ENCODE assay signal across 11 cellular contexts in genomic region chr10:17001297-17001744, GRCh38.
A peak's percentile ranks its signal among the peaks of the same experiment; 100 is the strongest.
DNase-seq lines count a peak whose midpoint lies in the region; ATAC-seq and TF ChIP-seq lines count a peak whose summit lies in the region.
"Had no signal": no experiment of that assay in that cellular context is flagged by ENCODE, and none has a peak within 500 bp of the region (broad histone marks: within the 10 kb centered on the region; RNA-seq: fewer than 3 reads in every experiment).

No MANE protein-coding gene starts in this region.

- TF ChIP-seq EP300 in esophagus muscularis mucosa (IDR thresholded peaks at IDR 0.05) = no peak

- H2BK12ac ChIP-seq in trophoblast cell (ENCODE audit: low read length) = peak overlapping the region; percentile 63

- no peak overlapping the region for H3K23ac ChIP-seq in trophoblast cell (ENCODE audit: low read length)

- intact Hi-C loops in esophagus muscularis mucosa (cut with DNase I) = no loop called here

- no peaks in the 10 kb centered on the region for H3K79me1 ChIP-seq in trophoblast cell (ENCODE audit: low read length)

- H3K14ac ChIP-seq in trophoblast cell (ENCODE audit: low read length) = no peak overlapping the region

- H3K4me2 ChIP-seq in trophoblast cell (ENCODE audit: low read length) = no peak overlapping the region

- H3K4me1 ChIP-seq in BE2C = no peaks in the 10 kb centered on the region
- H3K4me1 ChIP-seq in esophagus muscularis mucosa = peaks cover 22 to 61% (median 51%) of the 10 kb centered on the region in 4 donors
- H3K4me1 ChIP-seq in trophoblast cell (ENCODE audit: control insufficient read depth in 1 of 2, insufficient read depth in 2 of 2, low read length in 2 of 2) = peaks cover 0 to 10% of the 10 kb centered on the region in 2 experiments

- ATAC-seq in GM19395 (IDR thresholded peaks at IDR 0.05; ENCODE audit: unreplicated experiment) (no peak), HG02678 (IDR thresholded peaks at IDR 0.05; ENCODE audit: unreplicated experiment) (no peak)

- no peak overlapping the region for H3K4ac ChIP-seq in trophoblast cell (ENCODE audit: low read depth, low read length)

- H3K27me3 Mint-ChIP-seq in progenitor cell of endocrine pancreas = no peaks in the 10 kb centered on the region

- no peak overlapping the region for H2BK120ac ChIP-seq in trophoblast cell (ENCODE audit: insufficient read depth, low read length, poor library complexity)

- H3K79me2 ChIP-seq in trophoblast cell (ENCODE audit: control insufficient read depth, insufficient read depth, low read length, poor library complexity) = no peaks in the 10 kb centered on the region

- H3K9ac ChIP-seq in trophoblast cell (ENCODE audit: low read length) = no peak overlapping the region

- no peak overlapping the region for H4K91ac ChIP-seq in trophoblast cell (ENCODE audit: low read depth, low read length)

- H3K27ac ChIP-seq in esophagus muscularis mucosa (replicated peaks in 1 of 4) = peak overlapping the region; percentile 69 to 81 (median 74)
- H3K27ac ChIP-seq in trophoblast cell (ENCODE audit: low read depth, low read length) = no peak overlapping the region

- no peak overlapping the region for H2BK5ac ChIP-seq in trophoblast cell (ENCODE audit: low read depth, low read length, poor library complexity)

- peaks cover 2% of the 10 kb centered on the region for H3K4me1 Mint-ChIP-seq in progenitor cell of endocrine pancreas (ENCODE audit: low read depth)
- H3K4me1 Mint-ChIP-seq: B cell had no signal

- H3K27ac Mint-ChIP-seq in progenitor cell of endocrine pancreas = no peak overlapping the region
- H3K27ac Mint-ChIP-seq: B cell had no signal

- peaks cover 6% of the 10 kb centered on the region for H3K9me3 Mint-ChIP-seq in progenitor cell of endocrine pancreas (ENCODE audit: low read depth)

- no peak for TF ChIP-seq CTCF in BE2C (IDR thresholded peaks at IDR 0.05; ENCODE audit: low read depth, low read length)
- no peak for TF ChIP-seq CTCF in esophagus muscularis mucosa (IDR thresholded peaks at IDR 0.05)
- no peak for TF ChIP-seq CTCF in progenitor cell of endocrine pancreas (IDR thresholded peaks at IDR 0.05; ENCODE audit: unreplicated experiment)

- no peak overlapping the region for H4K12ac ChIP-seq in trophoblast cell (ENCODE audit: low read depth, low read length)

- TF ChIP-seq POLR2A in esophagus muscularis mucosa (IDR thresholded peaks at IDR 0.05; ENCODE audit: low read depth) = no peak

- H3K4me3 ChIP-seq in BE2C (ENCODE audit: low read depth, low read length) (no peak overlapping the region), esophagus muscularis mucosa (no peak overlapping the region), trophoblast cell (ENCODE audit: low read depth, low read length) (no peak overlapping the region)

- no peak overlapping the region for H4K8ac ChIP-seq in trophoblast cell (ENCODE audit: low read depth, low read length)

- H2AFZ ChIP-seq in trophoblast cell (ENCODE audit: insufficient read depth, low read length, poor library complexity) = no peak overlapping the region

- H3K36me3 Mint-ChIP-seq in progenitor cell of endocrine pancreas (ENCODE audit: insufficient read depth) = no peaks in the 10 kb centered on the region

- no peaks in the 10 kb centered on the region for H3K27me3 ChIP-seq in BE2C
- no peaks in the 10 kb centered on the region for H3K27me3 ChIP-seq in esophagus muscularis mucosa
- H3K27me3 ChIP-seq in trophoblast cell (ENCODE audit: insufficient read depth, low read length) = no peaks in the 10 kb centered on the region

- H3K4me3 Mint-ChIP-seq in progenitor cell of endocrine pancreas (ENCODE audit: low read depth) = no peak overlapping the region
- H3K4me3 Mint-ChIP-seq: B cell had no signal

- DNase-seq in BE2C (peak; percentile 12), RPMI7951 (ENCODE audit: low read depth) (peak; percentile 38), esophagus muscularis mucosa (ENCODE audit: extremely low spot score) (peak; percentile 91), trophoblast cell (no peak), DMS153 (lab: John Stamatoyannopoulos, UW) (no peak), progenitor cell of endocrine pancreas (ENCODE audit: low spot score, unreplicated experiment) (no peak)
- DNase-seq: NCI-H510A treated with DMSO at 0.1 percent for 48 hours, occipital lobe had no signal

- no peak overlapping the region for H3K18ac ChIP-seq in trophoblast cell (ENCODE audit: low read length)

- no peak overlapping the region for H2AK5ac ChIP-seq in trophoblast cell (ENCODE audit: low read length)

- no peaks in the 10 kb centered on the region for H3K36me3 ChIP-seq in BE2C
- H3K36me3 ChIP-seq in esophagus muscularis mucosa = no peaks in the 10 kb centered on the region
- H3K36me3 ChIP-seq in trophoblast cell (ENCODE audit: control insufficient read depth in 1 of 2, insufficient read depth in 2 of 2, low read length in 2 of 2) = no peaks in the 10 kb centered on the region

- WGBS in esophagus muscularis mucosa = 81% methylated on average over 9 of the region's 9 CpGs
- no CpG with 5 or more reads among the region's 9 CpGs for WGBS in trophoblast cell (ENCODE audit: extremely low coverage, insufficient coverage, insufficient read length)

- H3K9me3 ChIP-seq in BE2C (peaks cover 5% of the 10 kb centered on the region; the same call in 1 of the 2 replicates), esophagus muscularis mucosa (no peaks in the 10 kb centered on the region), trophoblast cell (ENCODE audit: insufficient read depth, low read depth, low read length) (peaks cover 1% of the 10 kb centered on the region)

Comparison
In these comparisons a context has a peak if more than half of its experiments do, and no peak if none do; other contexts are left out.
1. DNase-seq: peak in BE2C (single experiment), RPMI7951 (single experiment) and esophagus muscularis mucosa (single experiment); none in trophoblast cell (0 of 2), DMS153 (single experiment) and progenitor cell of endocrine pancreas (single experiment).